Comparison of ENCODE assay signal across 1 cellular context in the genomic region with DNA sequence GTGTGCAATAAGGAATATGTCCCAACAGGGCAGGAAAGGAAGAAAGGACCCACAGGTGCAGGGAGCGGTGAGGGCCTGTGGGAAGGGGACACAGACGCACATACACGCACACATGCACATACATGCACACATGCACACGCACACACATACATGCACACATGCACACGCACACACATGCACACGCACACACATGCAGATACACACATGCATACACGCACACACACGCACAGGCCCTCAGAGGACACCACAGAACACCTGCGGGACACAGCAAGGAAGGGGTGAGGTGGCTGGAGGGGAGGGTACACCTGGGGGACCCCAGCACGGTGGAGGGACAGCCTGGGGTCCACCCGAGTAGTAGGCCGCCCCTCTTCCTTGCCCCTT.
TF ChIP-seq lines count a peak whose summit lies in the region.

No MANE protein-coding gene starts in this region.

TF ChIP-seq in H1, 55 proteins besides CTCF, POLR2A, EP300 and RAD21:
- TF ChIP-seq RBBP5 (IDR thresholded peaks at IDR 0.05; ENCODE audit: borderline replicate concordance, low read depth, low read length) = 0 out of 2 replicates have a peak, but pooled peaks have one; percentile 13
- no peak for TF ChIP-seq CEBPB (IDR thresholded peaks at IDR 0.05; ENCODE audit: low read depth, low read length)
